In the genomic region with DNA sequence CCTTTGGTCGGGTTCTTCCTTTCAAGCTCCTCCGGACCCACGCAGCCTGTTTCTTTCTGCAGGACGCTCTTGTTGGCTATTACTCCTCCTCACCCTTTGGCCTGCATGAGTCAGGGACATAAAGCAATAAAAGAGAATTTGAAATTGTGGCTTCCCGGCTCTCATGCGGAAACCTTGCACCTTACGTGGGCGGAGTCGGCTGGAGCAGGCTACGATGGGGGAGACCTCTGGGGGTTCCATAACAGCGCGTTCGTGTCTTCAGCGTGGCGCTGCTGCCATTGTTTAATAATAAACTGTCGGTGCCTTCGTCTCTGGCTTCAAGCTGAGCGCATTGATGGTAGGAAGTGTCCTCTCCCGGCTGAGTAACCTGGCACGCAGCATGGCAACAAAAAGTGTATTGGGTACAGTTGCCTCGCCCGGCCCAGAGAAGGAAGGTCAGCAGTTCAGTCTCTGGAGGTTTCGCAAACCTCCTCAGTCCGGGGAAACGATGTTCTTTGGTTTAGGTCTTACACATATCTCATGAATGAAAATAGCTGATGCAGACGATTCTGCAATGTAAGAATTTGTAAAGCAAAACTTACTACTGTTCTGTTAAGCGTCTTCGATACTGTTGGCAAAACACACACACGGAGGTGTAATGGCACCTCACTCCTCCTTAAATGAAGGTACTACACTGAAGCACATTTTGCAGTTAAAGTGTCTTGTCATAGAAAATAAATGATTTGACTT, we compare ENCODE assay signal across 8 cellular contexts. TPM values are rescaled to one million over a fixed set of nuclear protein-coding genes. Genes with fewer than 3 reads are reported as not detected.
DNase-seq lines count a peak whose midpoint lies in the region; ATAC-seq, FAIRE-seq and TF ChIP-seq lines count a peak whose summit lies in the region.

No MANE protein-coding gene starts in this region.

- TF ChIP-seq EP300 in HepG2 (IDR thresholded peaks at IDR 0.05; ENCODE audit: low read depth in 2 of 2, low read length in 2 of 2) (no peak), HepG2 (CRISPR knock-in tag; IDR thresholded peaks at IDR 0.05; ENCODE audit: borderline replicate concordance) (no peak), stomach (IDR thresholded peaks at IDR 0.05) (no peak)

- no TSS peak for BruUV-seq in HepG2 (replicated peaks; lab: Mats Ljungman, UMichigan)

- H3K4me1 Mint-ChIP-seq in central memory CD8-positive, alpha-beta T cell = peaks cover 31% of the 10 kb centered on the region

- H3K4me1 ChIP-seq in BLaER1 = peaks cover 24% of the 10 kb centered on the region
- H3K4me1 ChIP-seq in OCI-LY3 (ENCODE audit: low read length) = peaks cover 13% of the 10 kb centered on the region; the same call in 1 of the 2 replicates
- H3K4me1 ChIP-seq in HepG2 (ENCODE audit: insufficient read depth, low read length) = peaks cover 27% of the 10 kb centered on the region
- H3K4me1 ChIP-seq in stomach = peaks cover 0 to 51% (median 18%) of the 10 kb centered on the region in 4 donors

- no peak for TF ChIP-seq RAD21 in HepG2 (CRISPR knock-in tag; IDR thresholded peaks at IDR 0.05)

- H3K9ac ChIP-seq in BLaER1 (peak overlapping the region; percentile 83), OCI-LY3 (ENCODE audit: low read length) (peak overlapping the region; percentile 55), HepG2 (ENCODE audit: insufficient read depth, low read depth, low read length) (peak overlapping the region; percentile 52)

- peaks cover 9% of the 10 kb centered on the region for H3K27me3 Mint-ChIP-seq in central memory CD8-positive, alpha-beta T cell

- TF ChIP-seq CTCF in OCI-LY3 (IDR thresholded peaks at IDR 0.05; ENCODE audit: low read depth, low read length) (no peak), HepG2 (CRISPR knock-in tag; IDR thresholded peaks at IDR 0.05) (no peak), stomach (IDR thresholded peaks at IDR 0.05) (no peak)

- H3K79me2 ChIP-seq in OCI-LY3 (ENCODE audit: low read length) = peaks cover 20% of the 10 kb centered on the region
- peaks cover 39% of the 10 kb centered on the region for H3K79me2 ChIP-seq in HepG2 (ENCODE audit: insufficient read depth, low read length)

- H3K4me3 ChIP-seq in BLaER1 = peak overlapping the region; percentile 80
- peak overlapping the region; percentile 99 for H3K4me3 ChIP-seq in OCI-LY3 (ENCODE audit: low read length)
- peak overlapping the region; percentile 69 to 94 (median 90) for H3K4me3 ChIP-seq in HepG2 (replicated peaks in 1 of 3; ENCODE audit: insufficient read depth in 1 of 3, low read depth in 2 of 3, low read length in 3 of 3)
- H3K4me3 ChIP-seq in stomach = peak overlapping the region; percentile 62 to 85 (median 81)

- H3K27ac Mint-ChIP-seq in central memory CD8-positive, alpha-beta T cell (ENCODE audit: low read depth) = peak overlapping the region; percentile 98

- H3K27me3 ChIP-seq in BLaER1 (no peaks in the 10 kb centered on the region), OCI-LY3 (ENCODE audit: low read depth, low read length) (peaks cover 10% of the 10 kb centered on the region; the same call in 1 of the 2 replicates), HepG2 (ENCODE audit: control insufficient read depth in 1 of 2, insufficient read depth in 2 of 2, low read length in 2 of 2) (no peaks in the 10 kb centered on the region; a peak in 1 of 5 replicates), stomach (no peaks in the 10 kb centered on the region)

- POLR2A ChIA-PET in HepG2 (lab: Yijun Ruan, JAX) = interaction anchor here (0.5 to 1.0 kb wide), 3 partner anchors 16 to 764 kb away, joined by 3 to 4 read pairs (median 3); partner anchors contain the start of gene TRUB1

- no peak for FAIRE-seq in HepG2 (lab: Jason Lieb, UNC)

- 0 out of 2 replicates have a peak, but pooled peaks cover under 1% of the 10 kb centered on the region for H3K9me3 ChIP-seq in BLaER1
- peaks cover under 1% of the 10 kb centered on the region; the same call in 1 of the 2 replicates for H3K9me3 ChIP-seq in OCI-LY3 (ENCODE audit: insufficient read depth, low read length)
- no peaks in the 10 kb centered on the region for H3K9me3 ChIP-seq in HepG2 (ENCODE audit: low read length)
- H3K9me3 ChIP-seq in stomach = no peaks in the 10 kb centered on the region

- H2AFZ ChIP-seq in OCI-LY3 (ENCODE audit: low read depth, low read length) (peak overlapping the region; percentile 92), HepG2 (ENCODE audit: low read length) (peak overlapping the region; percentile 90)

- H3K27ac ChIP-seq in BLaER1 (peak overlapping the region; percentile 83; the same call in 1 of the 2 replicates), OCI-LY3 (ENCODE audit: low read length) (no peak overlapping the region), HepG2 (ENCODE audit: extremely low read length, insufficient read depth, low read length) (no peak overlapping the region), stomach (peak overlapping the region; percentile 88 to 96 (median 93))

- ATAC-seq in GM18870 (IDR thresholded peaks at IDR 0.05; ENCODE audit: unreplicated experiment) (peak; percentile 22), HG03064 (IDR thresholded peaks at IDR 0.05; ENCODE audit: low read depth, unreplicated experiment) (peak; percentile 28), HepG2 (peak; percentile 51)
- ATAC-seq in central memory CD8-positive, alpha-beta T cell (replicated peaks; ENCODE audit: extremely low read depth, poor library complexity, severe bottlenecking) = peak; percentile 56

- H4K20me1 ChIP-seq in BLaER1 (0 out of 2 replicates have a peak, but pooled peaks cover 9% of the 10 kb centered on the region), OCI-LY3 (ENCODE audit: insufficient read depth, low read length) (no peaks in the 10 kb centered on the region), HepG2 (ENCODE audit: insufficient read depth, low read length) (no peaks in the 10 kb centered on the region)

- H3K4me2 ChIP-seq in BLaER1 = peak overlapping the region; percentile 90
- H3K4me2 ChIP-seq in OCI-LY3 (ENCODE audit: low read length) = peak overlapping the region; percentile 99
- peak overlapping the region; percentile 98 for H3K4me2 ChIP-seq in HepG2 (ENCODE audit: low read depth, low read length)

- TF ChIP-seq POLR2A in HepG2 (IDR thresholded peaks at IDR 0.05; ENCODE audit: insufficient read depth in 1 of 2, low read depth in 2 of 2, low read length in 2 of 2) (no peak; a peak in 1 of 4 replicates), stomach (IDR thresholded peaks at IDR 0.05) (no peak)

- peak overlapping the region; percentile 100 for H3K4me3 Mint-ChIP-seq in central memory CD8-positive, alpha-beta T cell

- no peaks in the 10 kb centered on the region for H3K9me3 Mint-ChIP-seq in central memory CD8-positive, alpha-beta T cell

- CTCF ChIA-PET in HepG2 (lab: Yijun Ruan, JAX; ENCODE audit: low intra/inter-chr PET ratio, low total read pairs) = no interaction called here

- under 1% methylated on average over 23 of the region's 29 CpGs for WGBS in HepG2 (ENCODE audit: low lambda C conversion rate)
- 0 to 2% (median 1%) methylated on average over 29 of the region's 29 CpGs for WGBS in stomach, 5 donors

- in situ Hi-C loops in HepG2 (cut with HindIII; ENCODE audit: extremely low pct_ligation_motif_present, low pct_unique_long_range_greater_than_20kb) = no loop called here

- no peak for DNase-seq in central memory CD8-positive, alpha-beta T cell (ENCODE audit: low spot score in 2 of 2)
- DNase-seq in HepG2 (ENCODE audit: low spot score) = no peak
- DNase-seq in stomach = peak; percentile 64
- DNase-seq in A172 (ENCODE audit: low spot score) = no peak

- no peaks in the 10 kb centered on the region for H3K36me3 ChIP-seq in BLaER1
- no peaks in the 10 kb centered on the region for H3K36me3 ChIP-seq in OCI-LY3 (replicated peaks; ENCODE audit: low read depth, low read length)
- H3K36me3 ChIP-seq in HepG2 (replicated peaks in 1 of 2; ENCODE audit: control insufficient read depth in 1 of 2, insufficient read depth in 2 of 2, low read length in 2 of 2) = no peaks in the 10 kb centered on the region
- H3K36me3 ChIP-seq in stomach = peaks cover 0 to 3% (median 0%) of the 10 kb centered on the region in 4 donors

- intact Hi-C loops in HepG2 (cut with micrococcal nuclease; ENCODE audit: unreplicated experiment) = loop anchor here (5.0 kb wide), 1 partner anchor 317 kb away; no protein-coding TSS in a partner anchor
- intact Hi-C loops in stomach (cut with DNase I; ENCODE audit: low total_unique reads) = no loop called here

- H3K36me3 Mint-ChIP-seq in central memory CD8-positive, alpha-beta T cell (ENCODE audit: insufficient read depth) = peaks cover 11% of the 10 kb centered on the region

RNA-seq across cellular contexts. Expression of gene CCDC186, which starts 0.6 kb away (rescaled TPM):
- total RNA-seq in HepG2 (2016; rRNA removed; fragmentation: Illumina TruSeq; extraction: Trizol) (11.8 and 18.0 TPM in 2 replicates), stomach (10 to 100 TPM; 16.8 to 74.5 (median 44.6) TPM)
- total RNA-seq in HepG2 (2016; cell fraction: cytosol; rRNA removed; fragmentation: Illumina TruSeq; extraction: Trizol; ENCODE audit: low read depth) = 1.2 and 1.4 TPM in 2 replicates
- total RNA-seq in HepG2 (2016; cell fraction: insoluble cytoplasmic fraction; rRNA removed; fragmentation: Illumina TruSeq; extraction: Trizol) = 10.7 and 17.0 TPM in 2 replicates
- total RNA-seq in HepG2 (2016; cell fraction: membrane; rRNA removed; fragmentation: Illumina TruSeq; extraction: Trizol) = 2.8 and 3.1 TPM in 2 replicates
- total RNA-seq in HepG2 (2016; cell fraction: nucleus; rRNA removed; fragmentation: Illumina TruSeq; extraction: Trizol) = 17.9 and 19.8 TPM in 2 replicates
- polyA plus RNA-seq in HepG2 (2011; rRNA removed) (3.4 and 4.2 TPM in 2 replicates), stomach (10 to 100 TPM in 1 of 3 donors, 1 to 10 TPM in 2; 4.7 to 10.4 (median 7.7) TPM)
- polyA plus RNA-seq in HepG2 (2011; cell fraction: cytosol; rRNA removed) = 1.3 and 2.1 TPM in 2 replicates
- polyA plus RNA-seq in HepG2 (2011; cell fraction: nucleus; rRNA removed) = 3.0 TPM in 2 replicates
- 4.7 and 6.1 TPM in 2 replicates for polyA plus RNA-seq in HepG2 (2012)
- polyA plus RNA-seq in HepG2 (2016; cell fraction: cytosol; fragmentation: Illumina TruSeq; extraction: Trizol; ENCODE audit: low read depth) = 0.32 and 0.43 TPM in 2 replicates
- polyA plus RNA-seq in HepG2 (2016; cell fraction: insoluble cytoplasmic fraction; fragmentation: Illumina TruSeq; extraction: Trizol; ENCODE audit: low read depth) = 6.3 and 7.3 TPM in 2 replicates
- polyA plus RNA-seq in HepG2 (2016; cell fraction: membrane; fragmentation: Illumina TruSeq; extraction: Trizol; ENCODE audit: low read depth) = 1.0 TPM in 2 replicates
- polyA plus RNA-seq in HepG2 (2016; cell fraction: nucleus; fragmentation: Illumina TruSeq; extraction: Trizol; ENCODE audit: insufficient read depth, low read depth) = 8.5 and 9.1 TPM in 2 replicates
- polyA minus RNA-seq in HepG2 (2011; rRNA and poly(A)+ RNA removed; ENCODE audit: low replicate concordance) = 2.0 and 2.4 TPM in 2 replicates
- polyA minus RNA-seq in HepG2 (2011; cell fraction: cytosol; rRNA and poly(A)+ RNA removed) = 5.2 and 5.4 TPM in 2 replicates
- 30.6 and 33.0 TPM in 2 replicates for polyA minus RNA-seq in HepG2 (2011; cell fraction: nucleus; rRNA and poly(A)+ RNA removed)
- 7.3 and 8.2 TPM in 2 replicates for total RNA-seq in A172 (2014; rRNA removed; shearing (Covaris generic))

RNA-seq across cellular contexts. Expression of gene TDRD1, which starts 4.5 kb away (rescaled TPM):
- total RNA-seq in HepG2 (2016; rRNA removed; fragmentation: Illumina TruSeq; extraction: Trizol) (not detected in 2 replicates), stomach (1 to 10 TPM in 1 of 5 donors, under 1 TPM in 1, not detected in 3; 0.92 to 7.6 TPM)
- not detected in 2 replicates for total RNA-seq in HepG2 (2016; cell fraction: cytosol; rRNA removed; fragmentation: Illumina TruSeq; extraction: Trizol; ENCODE audit: low read depth)
- not detected in 2 replicates for total RNA-seq in HepG2 (2016; cell fraction: insoluble cytoplasmic fraction; rRNA removed; fragmentation: Illumina TruSeq; extraction: Trizol)
- total RNA-seq in HepG2 (2016; cell fraction: membrane; rRNA removed; fragmentation: Illumina TruSeq; extraction: Trizol) = not detected in 2 replicates
- not detected in 2 replicates for total RNA-seq in HepG2 (2016; cell fraction: nucleus; rRNA removed; fragmentation: Illumina TruSeq; extraction: Trizol)
- polyA plus RNA-seq in HepG2 (2011; rRNA removed) (not detected in 2 replicates), stomach (under 1 TPM in 2 of 3 donors, not detected in 1; 0.05 to 0.06 TPM)
- polyA plus RNA-seq in HepG2 (2011; cell fraction: cytosol; rRNA removed) = not detected in 2 replicates
- not detected in 2 replicates for polyA plus RNA-seq in HepG2 (2011; cell fraction: nucleus; rRNA removed)
- polyA plus RNA-seq in HepG2 (2012) = not detected in 2 replicates
- not detected in 2 replicates for polyA plus RNA-seq in HepG2 (2016; cell fraction: cytosol; fragmentation: Illumina TruSeq; extraction: Trizol; ENCODE audit: low read depth)
- polyA plus RNA-seq in HepG2 (2016; cell fraction: insoluble cytoplasmic fraction; fragmentation: Illumina TruSeq; extraction: Trizol; ENCODE audit: low read depth) = not detected in 2 replicates
- polyA plus RNA-seq in HepG2 (2016; cell fraction: membrane; fragmentation: Illumina TruSeq; extraction: Trizol; ENCODE audit: low read depth) = not detected in 2 replicates
- polyA plus RNA-seq in HepG2 (2016; cell fraction: nucleus; fragmentation: Illumina TruSeq; extraction: Trizol; ENCODE audit: insufficient read depth, low read depth) = not detected in 2 replicates
- not detected in 2 replicates for polyA minus RNA-seq in HepG2 (2011; rRNA and poly(A)+ RNA removed; ENCODE audit: low replicate concordance)
- not detected in 2 replicates for polyA minus RNA-seq in HepG2 (2011; cell fraction: cytosol; rRNA and poly(A)+ RNA removed)
- polyA minus RNA-seq in HepG2 (2011; cell fraction: nucleus; rRNA and poly(A)+ RNA removed) = not detected in 2 replicates
- 0.02 TPM in 1 of 2 replicates, not detected in the other for total RNA-seq in A172 (2014; rRNA removed; shearing (Covaris generic))

Comparison
In these comparisons a context has a peak if more than half of its experiments do, and no peak if none do; other contexts are left out.
1. H3K27ac ChIP-seq: peak in BLaER1 (single experiment) and stomach (5 of 5); none in OCI-LY3 (single experiment) and HepG2 (single experiment).
2. Peak in every context shown above with its lines, with median percentiles within 50 percentile points of each other: H3K4me2 ChIP-seq, H3K4me3 ChIP-seq, H3K9ac ChIP-seq and ATAC-seq.